In genomic region chr4:89836897-89837384, GRCh38 we compare ENCODE assay signal across 8 cellular contexts. TPM values are rescaled to one million over a fixed set of nuclear protein-coding genes. Genes with fewer than 3 reads are reported as not detected.
DNase-seq lines count a peak whose midpoint lies in the region; ATAC-seq, FAIRE-seq and TF ChIP-seq lines count a peak whose summit lies in the region.

TSS of gene SNCA (minus strand) at chr4:89837161. CDS start at chr4:89835667, 1,494 bp downstream.

- peak; percentile 22 to 45 for TF ChIP-seq POLR2A in uterus (IDR thresholded peaks at IDR 0.05)

- no peaks in the 10 kb centered on the region for H3K9me3 ChIP-seq in uterus

- no peak for FAIRE-seq in D721Med (lab: Jason Lieb, UNC)
- no peak for FAIRE-seq in HTR-8/SVneo (lab: Jason Lieb, UNC)

- DNase-seq in D721Med (ENCODE audit: insufficient read length, low spot score) (peak; percentile 52), HTR-8/SVneo (ENCODE audit: insufficient read length, low spot score) (peak; percentile 53), SHP77 treated with DMSO at 0.1 percent for 48 hours (lab: John Stamatoyannopoulos, UW) (peak; percentile 35), astrocyte of the cerebellum (ENCODE audit: low read depth) (no peak), left cardiac atrium (peak; percentile 66), omental fat pad (ENCODE audit: low spot score) (no peak), uterus (peak; percentile 77 to 78)

- no peak for TF ChIP-seq CTCF in D721Med (IDR thresholded peaks at IDR 0.05; ENCODE audit: insufficient read depth, missing control alignments)
- no peak for TF ChIP-seq CTCF in astrocyte of the cerebellum (IDR thresholded peaks at IDR 0.05; ENCODE audit: low read depth, low read length, missing control alignments)
- TF ChIP-seq CTCF in omental fat pad (IDR thresholded peaks at IDR 0.05) = no peak
- TF ChIP-seq CTCF in uterus (IDR thresholded peaks at IDR 0.05) = no peak

- H3K27me3 ChIP-seq in uterus = no peaks in the 10 kb centered on the region

- no peaks in the 10 kb centered on the region for H3K36me3 ChIP-seq in uterus

- H3K27ac ChIP-seq in uterus = peak within 1 kb of the TSS; percentile 83 to 84

- H3K4me1 ChIP-seq in uterus = no peaks in the 10 kb centered on the region

- H3K4me3 ChIP-seq in astrocyte of the cerebellum (ENCODE audit: low read depth, low read length) = peak within 1 kb of the TSS; percentile 70
- peak within 1 kb of the TSS; percentile 47 to 62 for H3K4me3 ChIP-seq in uterus

- intact Hi-C loops in left cardiac atrium (cut with DNase I) (no loop called here), uterus (cut with DNase I; ENCODE audit: low total_unique reads) (no loop called here)

- in situ Hi-C loops in astrocyte of the cerebellum (cut with HindIII; ENCODE audit: low sequenced_read_pairs) = no loop called here

- ATAC-seq in left cardiac atrium (peak; percentile 86 to 96), omental fat pad (ENCODE audit: low FRiP score) (peak; percentile 87), HG03571 (IDR thresholded peaks at IDR 0.05; ENCODE audit: unreplicated experiment) (no peak)

RNA-seq across cellular contexts. Expression of gene SNCA, which starts in this region (rescaled TPM):
- total RNA-seq in left cardiac atrium = 10 to 100 TPM in 1 of 2 donors, 1 to 10 TPM in 1; 10.0 to 12.7 TPM
- 10 to 100 TPM in 3 of 4 donors, 1 to 10 TPM in 1; 8.7 to 26.1 (median 19.2) TPM for total RNA-seq in omental fat pad
- 10 to 100 TPM; 18.7 to 67.4 (median 32.5) TPM for total RNA-seq in uterus

Comparison
In these comparisons a context has a peak if more than half of its experiments do, and no peak if none do; other contexts are left out.
1. DNase-seq: peak in D721Med (single experiment), HTR-8/SVneo (single experiment), SHP77 treated with DMSO at 0.1 percent for 48 hours (single experiment), left cardiac atrium (single experiment) and uterus (2 of 2); none in astrocyte of the cerebellum (single experiment) and omental fat pad (single experiment).